In the genomic region with DNA sequence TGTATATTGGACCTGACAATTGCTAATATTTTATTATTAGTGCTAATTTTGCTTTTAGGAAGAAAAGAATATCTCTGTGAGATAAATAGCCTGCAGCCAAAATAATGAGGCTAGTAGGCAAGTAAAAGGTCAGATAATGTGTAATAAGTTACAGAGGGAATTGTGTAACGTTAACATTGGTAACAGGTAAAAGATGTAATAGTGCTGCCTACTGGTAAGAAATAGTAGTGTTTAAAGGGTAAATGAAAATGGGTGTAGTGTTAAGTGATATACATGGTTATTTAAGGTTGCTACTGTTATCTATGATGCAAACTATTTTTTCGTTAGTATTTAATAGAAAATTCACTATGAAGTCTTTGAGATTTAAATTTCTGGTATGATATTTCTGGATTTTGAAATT, we compare ENCODE assay signal across 8 cellular contexts.
DNase-seq lines count a peak whose midpoint lies in the region; ATAC-seq lines count a peak whose summit lies in the region.

No MANE protein-coding gene starts in this region.

- peak; percentile 64 for DNase-seq in NCI-H1092 treated with DMSO at 0.1 percent for 48 hours (lab: John Stamatoyannopoulos, UW)
- no peak for DNase-seq in NCI-H1092 (lab: John Stamatoyannopoulos, UW)
- peak; percentile 56 for DNase-seq in OCI-M1 (lab: John Stamatoyannopoulos, UW)
- DNase-seq in iPS-NIHi11 (ENCODE audit: low spot score), result peak; percentile 14

- ATAC-seq in HG03039 (IDR thresholded peaks at IDR 0.05; ENCODE audit: unreplicated experiment) (peak; percentile 71), GM21447 (IDR thresholded peaks at IDR 0.05; ENCODE audit: unreplicated experiment) (no peak), GM18511 (IDR thresholded peaks at IDR 0.05; ENCODE audit: unreplicated experiment) (no peak), HG03045 (IDR thresholded peaks at IDR 0.05; ENCODE audit: unreplicated experiment) (no peak)
